8 cellular contexts compared by ENCODE assay signal in genomic region chr9:134024393-134024792, GRCh38. TPM values are rescaled to one million over a fixed set of nuclear protein-coding genes. Genes with fewer than 3 reads are reported as not detected.
A peak's percentile ranks its signal among the peaks of the same experiment; 100 is the strongest.
DNase-seq lines count a peak whose midpoint lies in the region; ATAC-seq and TF ChIP-seq lines count a peak whose summit lies in the region.

No MANE protein-coding gene starts in this region.

- H3K4me3 ChIP-seq in ACC112 (ENCODE audit: low read depth, low read length): peak overlapping the region; percentile 70
- peak overlapping the region in 1 of 3 experiments; percentile 48 for H3K4me3 ChIP-seq in mammary epithelial cell (replicated peaks in 1 of 3; ENCODE audit: insufficient read depth in 1 of 3, low read depth in 2 of 3, low read length in 3 of 3)
- no peak overlapping the region for H3K4me3 ChIP-seq in lower leg skin (ENCODE audit: low read depth, poor library complexity, severe bottlenecking)

- no peaks in the 10 kb centered on the region; the same call in 1 of the 2 replicates for H3K36me3 ChIP-seq in ACC112 (ENCODE audit: insufficient read depth, low read length)
- H3K36me3 ChIP-seq in mammary epithelial cell (ENCODE audit: insufficient read depth, low read length): no peaks in the 10 kb centered on the region

- no peaks in the 10 kb centered on the region for H3K79me2 ChIP-seq in ACC112 (ENCODE audit: control insufficient read depth, insufficient read depth, low read length, unreplicated experiment)
- no peaks in the 10 kb centered on the region for H3K79me2 ChIP-seq in mammary epithelial cell (ENCODE audit: insufficient read depth, low read length)

- no peak overlapping the region for H3K9ac ChIP-seq in mammary epithelial cell (ENCODE audit: insufficient read depth, low read length)

- H2AFZ ChIP-seq in ACC112 (ENCODE audit: low read length, unreplicated experiment) (peak overlapping the region; percentile 81), mammary epithelial cell (ENCODE audit: low read depth, low read length) (no peak overlapping the region)

- no peaks in the 10 kb centered on the region for H3K36me3 Mint-ChIP-seq in IgD-negative memory B cell
- no peaks in the 10 kb centered on the region for H3K36me3 Mint-ChIP-seq in naive B cell

- H3K4me2 ChIP-seq in mammary epithelial cell (ENCODE audit: insufficient read depth, low read depth, low read length): peak overlapping the region; percentile 70

- no peak for TF ChIP-seq CTCF in mammary epithelial cell (conservative IDR thresholded peaks at IDR 0.05 in 1 of 2, IDR thresholded peaks at IDR 0.05 in 1 of 2; ENCODE audit: extremely low read depth in 1 of 2, insufficient read depth in 1 of 2, low read depth in 1 of 2, low read length in 2 of 2)
- TF ChIP-seq CTCF in lower leg skin (IDR thresholded peaks at IDR 0.05): no peak

- H3K4me3 Mint-ChIP-seq in IgD-negative memory B cell (peak overlapping the region in 3 of 4 donors; percentile 71 to 88 (median 86)), naive B cell (peak overlapping the region in 7 of 8 donors; percentile 17 to 91 (median 78))

- no peak for DNase-seq in mammary epithelial cell
- no peak for DNase-seq in naive B cell
- DNase-seq in lower leg skin (ENCODE audit: low spot score in 2 of 2): no peak
- no peak for DNase-seq in HK-2 (ENCODE audit: unreplicated experiment)

- H3K9me3 ChIP-seq in mammary epithelial cell (replicated peaks; ENCODE audit: insufficient read depth, low read length): no peaks in the 10 kb centered on the region

- H3K9me3 Mint-ChIP-seq in IgD-negative memory B cell (no peaks in the 10 kb centered on the region), naive B cell (no peaks in the 10 kb centered on the region)

- ATAC-seq in naive B cell (ENCODE audit: low read depth in 2 of 2): no peak
- no peak for ATAC-seq in GM19351 (IDR thresholded peaks at IDR 0.05; ENCODE audit: unreplicated experiment)
- no peak for ATAC-seq in HG02623 (IDR thresholded peaks at IDR 0.05; ENCODE audit: unreplicated experiment)

- intact Hi-C loops in mammary epithelial cell (cut with micrococcal nuclease) (loop anchor here (10.0 kb wide), 3 partner anchors 60 to 490 kb away; partner anchors contain the start of gene ADAMTSL2), lower leg skin (cut with DNase I; ENCODE audit: low total_unique reads) (no loop called here)

- H3K4me1 ChIP-seq in ACC112 (ENCODE audit: control insufficient read depth, insufficient read depth, low read length, unreplicated experiment) (no peaks in the 10 kb centered on the region), mammary epithelial cell (ENCODE audit: insufficient read depth, low read length) (peaks cover 7% of the 10 kb centered on the region)

- TF ChIP-seq POLR2A in lower leg skin (IDR thresholded peaks at IDR 0.05): no peak

- peaks cover 2 to 5% (median 4%) of the 10 kb centered on the region in 3 donors for H3K4me1 Mint-ChIP-seq in IgD-negative memory B cell
- H3K4me1 Mint-ChIP-seq in naive B cell: peaks cover 10 to 28% (median 12%) of the 10 kb centered on the region in 3 donors

- peak overlapping the region in 2 of 3 donors; percentile 22 to 71 for H3K27ac Mint-ChIP-seq in IgD-negative memory B cell
- H3K27ac Mint-ChIP-seq in naive B cell: peak overlapping the region; percentile 57 to 98 (median 72)

- BruUV-seq in mammary epithelial cell (replicated peaks; lab: Mats Ljungman, UMichigan): no TSS peak

- H3K27me3 ChIP-seq in ACC112 (ENCODE audit: insufficient read depth, low read length) (no peaks in the 10 kb centered on the region), mammary epithelial cell (ENCODE audit: insufficient read depth, low read length) (no peaks in the 10 kb centered on the region)

- dilution Hi-C loops in mammary epithelial cell (cut with HindIII; ENCODE audit: low sequenced_read_pairs): no loop called here

- H3K27me3 Mint-ChIP-seq in IgD-negative memory B cell: no peaks in the 10 kb centered on the region
- no peaks in the 10 kb centered on the region for H3K27me3 Mint-ChIP-seq in naive B cell

- WGBS in mammary epithelial cell (ENCODE audit: low coverage, missing lambda C conversion rate): 0% methylated on average over 1 of the region's 2 CpGs
- 61 to 64% methylated on average over 2 of the region's 2 CpGs for WGBS in lower leg skin, 2 donors

- in situ Hi-C loops in mammary epithelial cell (cut with MboI; ENCODE audit: low sequenced_read_pairs in 2 of 2): no loop called here

- H3K27ac ChIP-seq in ACC112 (ENCODE audit: low read depth, low read length) (no peak overlapping the region), mammary epithelial cell (ENCODE audit: insufficient read depth, low read depth, low read length) (no peak overlapping the region)

- CTCF ChIA-PET in mammary epithelial cell (lab: Charles Lee; ENCODE audit: low non-redundant PET): interaction anchor here (0.8 kb wide), 1 partner anchor 299 kb away, joined by 41 read pairs; no protein-coding TSS in a partner anchor

- no peaks in the 10 kb centered on the region for H4K20me1 ChIP-seq in mammary epithelial cell (ENCODE audit: insufficient read depth, low read length)

RNA-seq across cellular contexts. Expression of gene BRD3OS, which starts 0.9 kb away (rescaled TPM):
- polyA plus RNA-seq in IgD-negative memory B cell (26.5 TPM), mammary epithelial cell (15.2 TPM), naive B cell (ENCODE audit: low read depth in 6 of 6) (10 to 100 TPM; 31.3 to 45.1 (median 35.9) TPM)
- total RNA-seq in mammary epithelial cell (10 to 100 TPM; 18.6 to 26.7 TPM), lower leg skin (10 to 100 TPM in 1 of 4 donors, 1 to 10 TPM in 3; 2.5 to 11.0 (median 6.4) TPM)
- 4.5 TPM for polyA minus RNA-seq in mammary epithelial cell

RNA-seq across cellular contexts. Expression of gene VAV2, which starts 32.3 kb away (rescaled TPM):
- polyA plus RNA-seq in IgD-negative memory B cell (28.7 TPM), mammary epithelial cell (29.9 TPM), naive B cell (ENCODE audit: low read depth in 6 of 6) (10 to 100 TPM in 5 of 6 donors, 1 to 10 TPM in 1; 5.7 to 33.3 (median 15.2) TPM)
- total RNA-seq in mammary epithelial cell (10 to 100 TPM; 32.5 to 60.1 TPM), lower leg skin (1 to 10 TPM; 6.8 to 9.1 (median 7.5) TPM)
- polyA minus RNA-seq in mammary epithelial cell: 65.1 TPM

RNA-seq across cellular contexts. Expression of gene BRD3, which starts 43.4 kb away (rescaled TPM):
- 35.7 TPM for polyA plus RNA-seq in IgD-negative memory B cell
- 10 to 100 TPM in 1 of 2 donors, 1 to 10 TPM in 1; 3.3 to 17.3 TPM for total RNA-seq in mammary epithelial cell
- polyA plus RNA-seq in mammary epithelial cell: 5.6 TPM
- 5.5 TPM for polyA minus RNA-seq in mammary epithelial cell
- 10 to 100 TPM in 5 of 6 donors, 1 to 10 TPM in 1; 9.0 to 26.2 (median 15.1) TPM for polyA plus RNA-seq in naive B cell (ENCODE audit: low read depth in 6 of 6)
- total RNA-seq in lower leg skin: 10 to 100 TPM; 18.5 to 59.9 (median 26.7) TPM
